Comparison of ENCODE assay signal across 8 cellular contexts in the genomic region with DNA sequence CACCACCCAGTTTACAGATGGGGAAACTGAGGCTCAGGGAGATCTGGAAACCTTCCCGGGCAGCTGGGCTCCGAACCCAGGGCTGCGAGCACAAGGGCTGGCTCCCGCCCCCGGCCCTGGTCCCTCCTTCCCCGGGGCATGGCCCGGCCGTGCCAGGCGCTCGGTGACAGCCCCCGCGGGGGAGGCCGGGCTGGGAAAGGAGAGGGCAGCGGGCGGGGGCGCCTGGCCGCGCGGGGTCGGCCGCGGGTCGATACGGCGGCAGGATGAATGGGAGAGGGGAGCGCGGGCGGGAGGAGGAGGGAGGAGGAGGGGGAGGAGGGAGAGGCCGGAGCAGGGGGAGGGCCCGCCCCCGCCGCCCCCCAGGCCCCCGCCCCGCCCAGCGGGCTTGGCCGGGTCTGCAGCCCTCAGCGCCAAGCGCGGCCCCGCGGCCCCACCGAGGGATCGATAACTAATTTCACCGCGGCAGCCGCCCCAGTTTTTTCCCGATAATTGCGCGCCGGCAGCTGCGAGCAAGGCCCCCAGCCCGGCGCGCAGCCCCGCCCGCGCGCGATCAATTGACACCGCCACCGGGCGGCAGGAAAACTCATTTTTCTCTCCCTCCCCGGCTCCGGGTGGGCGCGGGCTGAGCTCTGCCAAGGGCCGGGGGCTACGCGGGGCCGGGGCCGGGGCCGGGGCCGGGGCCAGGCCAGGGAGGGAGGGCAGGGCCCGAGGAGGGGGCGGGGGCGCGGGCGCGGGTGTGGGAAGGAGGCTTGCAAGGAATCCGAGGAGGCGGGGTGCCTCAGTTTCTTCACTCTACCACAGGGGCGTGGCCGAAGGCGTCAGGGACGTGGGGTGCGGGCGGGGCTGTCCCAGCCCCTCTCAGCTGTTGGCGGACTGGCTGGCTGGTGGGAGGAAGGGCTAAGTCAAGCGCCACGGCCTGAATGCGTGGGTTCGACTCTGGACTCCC. TPM values are rescaled to one million over a fixed set of nuclear protein-coding genes. Genes with fewer than 3 reads are reported as not detected.
DNase-seq lines count a peak whose midpoint lies in the region; ATAC-seq, FAIRE-seq and TF ChIP-seq lines count a peak whose summit lies in the region.

No MANE protein-coding gene starts in this region.

- 5% methylated on average over 33 of the region's 92 CpGs for WGBS in GM12878 (ENCODE audit: insufficient coverage, insufficient replicate concordance, low lambda C conversion rate, missing lambda C conversion rate)
- 5% methylated on average over 38 of the region's 92 CpGs for WGBS in smooth muscle cell (ENCODE audit: low lambda C conversion rate)

- in situ Hi-C loops in GM12878 (cut with MboI) = no loop called here

- H3K4me3 ChIP-seq in BJ (ENCODE audit: low read depth, low read length) (peak overlapping the region; percentile 31), GM12878 (no peak overlapping the region), smooth muscle cell (peak overlapping the region; percentile 45)

- SMC1A ChIA-PET in GM12878 (lab: Charles Lee; ENCODE audit: uncharacterized antibody, unreplicated experiment) = interaction anchor here (1.2 kb wide), 1 partner anchor 12 kb away, joined by 6 read pairs; no protein-coding TSS in a partner anchor

- H3K27me3 Mint-ChIP-seq in immature natural killer cell (ENCODE audit: low read depth in 3 of 3) = peaks cover 6 to 17% (median 13%) of the 10 kb centered on the region in 3 donors

- TF ChIP-seq RAD21 in GM12878 (IDR thresholded peaks at IDR 0.05; ENCODE audit: insufficient read depth, low read depth, low read length) = no peak

- H3K9ac ChIP-seq in GM12878 (ENCODE audit: control insufficient read depth, insufficient read depth, low read length) (no peak overlapping the region), smooth muscle cell (ENCODE audit: low read depth) (no peak overlapping the region)

- peaks cover 4% of the 10 kb centered on the region; the same call in 1 of the 2 replicates for H3K4me1 ChIP-seq in GM12878 (ENCODE audit: control insufficient read depth, insufficient read depth, low read length)
- H3K4me1 ChIP-seq in smooth muscle cell (ENCODE audit: low read depth) = peaks cover 17% of the 10 kb centered on the region

- intact Hi-C loops in GM12878 (cut with micrococcal nuclease; ENCODE audit: unreplicated experiment) = no loop called here

- POLR2A ChIA-PET in BJ (lab: Charles Lee) (interaction anchor here (0.6 kb wide), 1 partner anchor 14 kb away, joined by 3 read pairs; no protein-coding TSS in a partner anchor), GM12878 (lab: Charles Lee) (interaction anchor here (0.9 kb wide), 1 partner anchor 11 kb away, joined by 5 read pairs; no protein-coding TSS in a partner anchor)

- H3K79me2 ChIP-seq in GM12878 (ENCODE audit: control insufficient read depth, insufficient read depth, low read length) (no peaks in the 10 kb centered on the region), smooth muscle cell (ENCODE audit: low read depth) (no peaks in the 10 kb centered on the region)

- TF ChIP-seq CTCF in BJ (IDR thresholded peaks at IDR 0.05; ENCODE audit: insufficient read depth, low read depth, low read length) (no peak), GM12878 (IDR thresholded peaks at IDR 0.05 in 2 of 3, conservative IDR thresholded peaks at IDR 0.05 in 1 of 3; ENCODE audit: control insufficient read depth in 2 of 3, extremely low read depth in 1 of 3, insufficient read depth in 1 of 3, low read depth in 3 of 3, low read length in 3 of 3) (0 out of 6 replicates have a peak, but pooled peaks of 1 of the 3 experiments have one; percentile 6), smooth muscle cell (IDR thresholded peaks at IDR 0.05; ENCODE audit: borderline replicate concordance, insufficient read depth, poor library complexity, severe bottlenecking) (no peak)

- peaks cover 0 to 3% (median 0%) of the 10 kb centered on the region in 3 donors for H3K36me3 Mint-ChIP-seq in immature natural killer cell

- H3K9me3 Mint-ChIP-seq in immature natural killer cell = no peaks in the 10 kb centered on the region

- FAIRE-seq in GM12878 (lab: Jason Lieb, UNC) = no peak

- H3K9me3 ChIP-seq in GM12878 (replicated peaks; ENCODE audit: control insufficient read depth, insufficient read depth, low read length) = no peaks in the 10 kb centered on the region; the same call in 2 of the 3 replicates
- H3K9me3 ChIP-seq in smooth muscle cell (replicated peaks; ENCODE audit: low read depth) = no peaks in the 10 kb centered on the region

- peaks cover 11% of the 10 kb centered on the region for H3F3A ChIP-seq in smooth muscle cell (ENCODE audit: low read depth)

- peaks cover 10 to 12% of the 10 kb centered on the region in 2 donors for H3K4me1 Mint-ChIP-seq in immature natural killer cell

- H4K20me1 ChIP-seq in GM12878 (ENCODE audit: control insufficient read depth, insufficient read depth) (no peaks in the 10 kb centered on the region), smooth muscle cell (ENCODE audit: low read depth) (no peaks in the 10 kb centered on the region)

- no peaks in the 10 kb centered on the region for H3K27me3 ChIP-seq in BJ (ENCODE audit: control insufficient read depth, insufficient read depth, low read length)
- H3K27me3 ChIP-seq in GM12878 (replicated peaks in 1 of 2; ENCODE audit: control insufficient read depth in 2 of 2, insufficient read depth in 2 of 2, low read length in 1 of 2) = no peaks in the 10 kb centered on the region; a peak in 1 of 4 replicates
- H3K27me3 ChIP-seq in smooth muscle cell (ENCODE audit: low read depth) = no peaks in the 10 kb centered on the region

- H3K4me3 Mint-ChIP-seq in immature natural killer cell = peak overlapping the region; percentile 54 to 83 (median 81)

- no TSS peak for BruUV-seq in GM12878 (replicated peaks; lab: Mats Ljungman, UMichigan)

- no peak for TF ChIP-seq EP300 in GM12878 (IDR thresholded peaks at IDR 0.05; ENCODE audit: borderline replicate concordance in 1 of 2, control insufficient read depth in 1 of 2, low read depth in 2 of 2, low read length in 2 of 2)

- H3K4me2 ChIP-seq in GM12878 (ENCODE audit: control insufficient read depth, insufficient read depth) (no peak overlapping the region), smooth muscle cell (peak overlapping the region; percentile 84)

- ATAC-seq in GM12878 (peak; percentile 31), GM21360 (IDR thresholded peaks at IDR 0.05; ENCODE audit: unreplicated experiment) (no peak), GM19328 (IDR thresholded peaks at IDR 0.05; ENCODE audit: unreplicated experiment) (no peak), HG03139 (IDR thresholded peaks at IDR 0.05; ENCODE audit: unreplicated experiment) (no peak)

- peak overlapping the region in 1 of 6 donors; percentile 28 for H3K27ac Mint-ChIP-seq in immature natural killer cell

- DNase-seq in BJ (ENCODE audit: low read depth) (no peak), M059J (ENCODE audit: low read depth) (peak; percentile 56), GM12878 (ENCODE audit: low read depth, low spot score) (no peak), immature natural killer cell (no peak), smooth muscle cell (lab: John Stamatoyannopoulos, UW; ENCODE audit: unreplicated experiment) (no peak)

- TF ChIP-seq POLR2A in GM12878 (IDR thresholded peaks at IDR 0.05; ENCODE audit: low read depth, low read length) = no peak

- H3K27ac ChIP-seq in GM12878 (ENCODE audit: control insufficient read depth, insufficient read depth) (no peak overlapping the region), smooth muscle cell (ENCODE audit: low read depth) (peak overlapping the region; percentile 90)

- CTCF ChIA-PET in BJ (lab: Yijun Ruan, JAX) = interaction anchor here (0.6 to 3.4 kb wide), 9 partner anchors 8 to 395 kb away, joined by 3 to 18 read pairs (median 5); partner anchors contain the start of gene IER5L
- CTCF ChIA-PET in GM12878 (lab: Yijun Ruan, JAX) = interaction anchor here (0.6 to 1.6 kb wide), 2 partner anchors 12 to 80 kb away, joined by 3 to 6 read pairs; no protein-coding TSS in a partner anchor

- H3K36me3 ChIP-seq in BJ (ENCODE audit: control insufficient read depth, insufficient read depth, low read length) (no peaks in the 10 kb centered on the region), GM12878 (ENCODE audit: control insufficient read depth in 2 of 2, insufficient read depth in 2 of 2, low read length in 1 of 2) (no peaks in the 10 kb centered on the region), smooth muscle cell (ENCODE audit: low read depth) (no peaks in the 10 kb centered on the region)

- no peak overlapping the region for H2AFZ ChIP-seq in GM12878 (ENCODE audit: control insufficient read depth, low read depth, low read length)
- H2AFZ ChIP-seq in smooth muscle cell (ENCODE audit: low read depth) = peak overlapping the region; percentile 75

- RAD21 ChIA-PET in GM12878 (lab: Charles Lee; ENCODE audit: unreplicated experiment) = no interaction called here

RNA-seq across cellular contexts. Expression of gene C9orf50, which starts 52.1 kb away (rescaled TPM):
- polyA plus RNA-seq in BJ (2011; rRNA removed) (0.20 and 0.21 TPM in 2 replicates), GM12878 (2011; rRNA removed) (not detected in 2 replicates), GM12878 (2014; fragmentation: Illumina TruSeq; extraction: Trizol) (not detected in 2 replicates), GM12878 (2014; fragmentation: Nextera tagmentation; extraction: Ambion mirVana) (not detected), GM12878 (2014; rRNA removed) (not detected in 2 replicates), GM12878 (2016; fragmentation: Nextera tagmentation; extraction: Ambion mirVana) (not detected), immature natural killer cell (not detected), smooth muscle cell (0.59 TPM in 1 of 2 replicates, not detected in the other)
- polyA minus RNA-seq in BJ (2011; rRNA and poly(A)+ RNA removed) = 0.09 TPM in 1 of 2 replicates, not detected in the other
- 0.10 TPM in 1 of 2 replicates, not detected in the other for total RNA-seq in M059J (2014; rRNA removed; shearing (Covaris generic))
- total RNA-seq in GM12878 (2013; cell fraction: nucleolus; rRNA removed) = 0.44 TPM in 1 of 2 replicates, not detected in the other
- total RNA-seq in GM12878 (2014; rRNA removed) (not detected in 2 replicates), GM12878 (2014; rRNA removed; fragmentation: Illumina TruSeq; extraction: Trizol) (not detected in 2 replicates), GM12878 (2021) (not detected in 2 replicates), smooth muscle cell (not detected in 2 replicates)
- polyA plus RNA-seq in GM12878 (2011; ENCODE audit: low read depth) = not detected
- not detected in 2 replicates for polyA plus RNA-seq in GM12878 (2011; cell fraction: cytosol; rRNA removed)
- 0.09 TPM in 1 of 2 replicates, not detected in the other for polyA plus RNA-seq in GM12878 (2011; cell fraction: nucleus; rRNA removed)
- not detected in 2 replicates for polyA plus RNA-seq in GM12878 (2012)
- polyA minus RNA-seq in GM12878 (2011; rRNA and poly(A)+ RNA removed) = not detected in 2 replicates
- not detected in 2 replicates for polyA minus RNA-seq in GM12878 (2011; cell fraction: cytosol; rRNA and poly(A)+ RNA removed)
- polyA minus RNA-seq in GM12878 (2011; cell fraction: nucleus; rRNA and poly(A)+ RNA removed) = not detected in 2 replicates

RNA-seq across cellular contexts. Expression of gene NTMT1, which starts 57.1 kb away (rescaled TPM):
- polyA plus RNA-seq in BJ (2011; rRNA removed) (77.1 and 96.3 TPM in 2 replicates), GM12878 (2011; rRNA removed) (26.9 and 47.1 TPM in 2 replicates), GM12878 (2014; fragmentation: Illumina TruSeq; extraction: Trizol) (19.6 and 27.7 TPM in 2 replicates), GM12878 (2014; fragmentation: Nextera tagmentation; extraction: Ambion mirVana) (10 to 100 TPM; 12.8 to 18.3 TPM), GM12878 (2014; rRNA removed) (47.6 and 54.2 TPM in 2 replicates), GM12878 (2016; fragmentation: Nextera tagmentation; extraction: Ambion mirVana) (10 to 100 TPM; 78.3 to 85.4 TPM), immature natural killer cell (10 to 100 TPM; 33.8 to 41.3 (median 35.8) TPM), smooth muscle cell (118 and 129 TPM in 2 replicates)
- polyA minus RNA-seq in BJ (2011; rRNA and poly(A)+ RNA removed) = 24.0 and 39.5 TPM in 2 replicates
- total RNA-seq in M059J (2014; rRNA removed; shearing (Covaris generic)) = 77.0 and 79.5 TPM in 2 replicates
- 15.1 and 18.7 TPM in 2 replicates for total RNA-seq in GM12878 (2013; cell fraction: nucleolus; rRNA removed)
- total RNA-seq in GM12878 (2014; rRNA removed) (31.9 and 37.9 TPM in 2 replicates), GM12878 (2014; rRNA removed; fragmentation: Illumina TruSeq; extraction: Trizol) (25.2 and 26.3 TPM in 2 replicates), GM12878 (2021) (37.7 and 40.7 TPM in 2 replicates), smooth muscle cell (24.7 and 42.9 TPM in 2 replicates)
- 10.9 TPM for polyA plus RNA-seq in GM12878 (2011; ENCODE audit: low read depth)
- 47.8 and 73.5 TPM in 2 replicates for polyA plus RNA-seq in GM12878 (2011; cell fraction: cytosol; rRNA removed)
- polyA plus RNA-seq in GM12878 (2011; cell fraction: nucleus; rRNA removed) = 28.5 and 36.6 TPM in 2 replicates
- polyA plus RNA-seq in GM12878 (2012) = 19.6 and 22.2 TPM in 2 replicates
- polyA minus RNA-seq in GM12878 (2011; rRNA and poly(A)+ RNA removed) = 18.3 and 34.0 TPM in 2 replicates
- polyA minus RNA-seq in GM12878 (2011; cell fraction: cytosol; rRNA and poly(A)+ RNA removed) = 11.1 and 16.9 TPM in 2 replicates
- 6.4 and 15.8 TPM in 2 replicates for polyA minus RNA-seq in GM12878 (2011; cell fraction: nucleus; rRNA and poly(A)+ RNA removed)
